In the genomic region with DNA sequence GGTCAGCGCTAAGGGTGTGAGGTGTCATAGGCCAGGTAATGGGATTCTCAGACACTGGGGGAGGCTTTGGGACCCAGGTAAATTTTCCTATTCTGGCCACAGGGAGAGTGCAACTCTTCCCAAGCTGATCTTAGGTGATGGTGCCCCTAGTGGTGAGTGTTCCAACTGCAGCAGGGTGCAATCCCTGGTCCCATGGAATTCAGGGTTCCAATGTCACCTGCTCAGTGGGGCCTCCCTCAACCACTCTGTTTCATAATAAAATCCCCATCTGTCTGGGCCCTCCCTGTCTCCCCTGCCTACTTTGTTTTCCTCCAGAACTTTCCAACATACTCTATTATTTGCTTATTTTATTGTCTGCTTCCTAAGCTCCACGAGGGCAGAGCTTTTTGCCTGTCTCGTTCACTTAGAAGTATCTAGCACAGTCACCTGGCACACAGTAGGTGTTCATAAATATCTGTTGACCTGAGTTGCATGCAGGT, we compare ENCODE assay signal across 8 cellular contexts. TPM values are rescaled to one million over a fixed set of nuclear protein-coding genes. Genes with fewer than 3 reads are reported as not detected.
DNase-seq lines count a peak whose midpoint lies in the region; ATAC-seq, FAIRE-seq and TF ChIP-seq lines count a peak whose summit lies in the region.
"Had no signal": no experiment of that assay in that cellular context is flagged by ENCODE, and none has a peak within 500 bp of the region (broad histone marks: within the 10 kb centered on the region; RNA-seq: fewer than 3 reads in every experiment).

No MANE protein-coding gene starts in this region.

- H3K27me3 ChIP-seq in KMS-11 (ENCODE audit: insufficient read depth, low read depth) (no peaks in the 10 kb centered on the region), H1 (replicated peaks in 1 of 4; ENCODE audit: control insufficient read depth in 3 of 4, extremely low read depth in 1 of 4, insufficient read depth in 3 of 4, low read length in 3 of 4) (no peaks in the 10 kb centered on the region), stomach (peaks cover 0 to 9% (median 0%) of the 10 kb centered on the region in 3 donors)

- no peak for TF ChIP-seq POLR2A in H1 (IDR thresholded peaks at IDR 0.05; ENCODE audit: control extremely low read depth in 1 of 2, low read depth in 2 of 2, low read length in 2 of 2)
- no peak for TF ChIP-seq POLR2A in stomach (IDR thresholded peaks at IDR 0.05)

- CTCF ChIA-PET in H1 (lab: Charles Lee; ENCODE audit: partially characterized antibody) = interaction anchor here (0.6 to 6.0 kb wide), 36 partner anchors 8 to 308 kb away, joined by 3 to 66 read pairs (median 4); no protein-coding TSS in a partner anchor

- no peak overlapping the region for H3K18ac ChIP-seq in H1 (ENCODE audit: extremely low read depth, low read length)

- H2BK120ac ChIP-seq in H1 (replicated peaks; ENCODE audit: low read depth, low read length) = no peak overlapping the region

- no peak overlapping the region for H3K4ac ChIP-seq in H1 (replicated peaks; ENCODE audit: insufficient read length, low read depth, low read length)

- no peak overlapping the region for H2AFZ ChIP-seq in KMS-11 (ENCODE audit: low read depth)
- no peak overlapping the region for H2AFZ ChIP-seq in H1 (ENCODE audit: low read length)

- H3K4me3 Mint-ChIP-seq in naive thymus-derived CD8-positive, alpha-beta T cell = peak overlapping the region in 1 of 10 donors; percentile 0
- H3K4me3 Mint-ChIP-seq: dendritic cell treated with granulocyte-macrophage colony-stimulating factor and Interleukin-4, amounts not matched to agents 40 ng/mL and 50 ng/mL, for 4 days had no signal

- peaks cover 13% of the 10 kb centered on the region; the same call in 1 of the 2 replicates for H3K23me2 ChIP-seq in H1 (ENCODE audit: low read depth, low read length)

- no peak overlapping the region for H2BK12ac ChIP-seq in H1 (ENCODE audit: low read depth, low read length)

- DNase-seq in activated CD4-positive, alpha-beta T cell treated with anti-CD3 and anti-CD28 coated beads, Interleukin-2, amount 50 U/mL, for 24 hours (ENCODE audit: low read depth in 1 of 2, low spot score in 1 of 2) = peak; percentile 32 to 40
- DNase-seq in H1 (ENCODE audit: low read depth in 1 of 2, low spot score in 2 of 2) (peak; percentile 73 to 97), stomach (peak; percentile 65)
- peak in 9 of 10 donors; percentile 27 to 68 (median 38) for DNase-seq in naive thymus-derived CD8-positive, alpha-beta T cell

- H3K56ac ChIP-seq in H1 (replicated peaks; ENCODE audit: insufficient read length, low read depth, low read length) = no peak overlapping the region

- no peak overlapping the region for H3K4me3 ChIP-seq in KMS-11 (IDR thresholded peaks at IDR 0.05; ENCODE audit: insufficient read depth, low read depth, low read length)
- no peak overlapping the region for H3K4me3 ChIP-seq in H1 (ENCODE audit: extremely low read depth in 1 of 4, insufficient read depth in 2 of 4, low read depth in 3 of 4, low read length in 4 of 4)
- no peak overlapping the region for H3K4me3 ChIP-seq in stomach

- H4K8ac ChIP-seq in H1 (ENCODE audit: extremely low read depth, insufficient read depth, low read length) = no peak overlapping the region

- H2AK5ac ChIP-seq in H1 (ENCODE audit: low read depth, low read length) = no peak overlapping the region

- H3K4me1 ChIP-seq in KMS-11 (ENCODE audit: low read depth, poor library complexity, severe bottlenecking) = peaks cover 20% of the 10 kb centered on the region
- H3K4me1 ChIP-seq in H1 (replicated peaks in 1 of 4; ENCODE audit: control insufficient read depth in 3 of 4, insufficient read depth in 4 of 4, low read length in 3 of 4) = peaks cover 0 to 6% (median 3%) of the 10 kb centered on the region in 4 experiments; a peak in 6 of 7 replicates
- peaks cover 8 to 28% (median 22%) of the 10 kb centered on the region in 4 donors for H3K4me1 ChIP-seq in stomach

- H3K4me2 ChIP-seq in KMS-11 = peak overlapping the region; percentile 58; the same call in 1 of the 2 replicates
- H3K4me2 ChIP-seq in H1 (ENCODE audit: insufficient read depth in 1 of 2, low read depth in 2 of 2, low read length in 2 of 2) = no peak overlapping the region

- H3K9me3 Mint-ChIP-seq in naive thymus-derived CD8-positive, alpha-beta T cell = peaks cover 0 to 12% (median 0%) of the 10 kb centered on the region in 9 donors
- H3K9me3 Mint-ChIP-seq: dendritic cell treated with granulocyte-macrophage colony-stimulating factor and Interleukin-4, amounts not matched to agents 40 ng/mL and 50 ng/mL, for 4 days had no signal

- H3K27ac ChIP-seq in KMS-11 = no peak overlapping the region
- no peak overlapping the region for H3K27ac ChIP-seq in H1 (ENCODE audit: low read depth, low read length)
- no peak overlapping the region for H3K27ac ChIP-seq in stomach

- H3K14ac ChIP-seq in H1 (ENCODE audit: insufficient read length) = no peak overlapping the region

- H4K5ac ChIP-seq in H1 (ENCODE audit: insufficient read length, low read depth, low read length) = no peak overlapping the region

- WGBS in H1 (ENCODE audit: extremely low coverage in 1 of 2, insufficient coverage in 1 of 2, insufficient read length in 1 of 2, insufficient replicate concordance in 2 of 2, low coverage in 1 of 2, low lambda C conversion rate in 2 of 2, missing lambda C conversion rate in 1 of 2), 2 experiments = 62% methylated on average over 3 of the region's 3 CpGs; no CpG with 5 or more reads in 1 of the 2 experiments
- WGBS in stomach, 5 donors = 60 to 82% (median 66%) methylated on average over 3 of the region's 3 CpGs

- H3K9me3 ChIP-seq in H1 (ENCODE audit: insufficient read depth in 2 of 2, low read depth in 1 of 2, low read length in 1 of 2) (no peaks in the 10 kb centered on the region), stomach (no peaks in the 10 kb centered on the region)

- H3K23ac ChIP-seq in H1 (ENCODE audit: insufficient read length) = no peak overlapping the region

- no peak overlapping the region for H2BK5ac ChIP-seq in H1 (ENCODE audit: low read depth, low read length)

- H3K79me2 ChIP-seq in KMS-11 (ENCODE audit: insufficient read depth, low read depth) (no peaks in the 10 kb centered on the region), H1 (ENCODE audit: control insufficient read depth in 1 of 2, insufficient read depth in 2 of 2, low read length in 2 of 2) (no peaks in the 10 kb centered on the region; a peak in 1 of 4 replicates)

- peaks cover 0 to 11% (median 0%) of the 10 kb centered on the region in 5 donors for H3K27me3 Mint-ChIP-seq in naive thymus-derived CD8-positive, alpha-beta T cell

- H3K4me1 Mint-ChIP-seq in naive thymus-derived CD8-positive, alpha-beta T cell = peaks cover 0 to 7% (median 5%) of the 10 kb centered on the region in 4 donors

- H3K36me3 ChIP-seq in KMS-11 (ENCODE audit: insufficient read depth) = no peaks in the 10 kb centered on the region
- H3K36me3 ChIP-seq in H1 (ENCODE audit: control insufficient read depth in 2 of 4, insufficient read depth in 4 of 4, low read length in 3 of 4) = no peaks in the 10 kb centered on the region
- no peaks in the 10 kb centered on the region for H3K36me3 ChIP-seq in stomach

- ATAC-seq in naive thymus-derived CD8-positive, alpha-beta T cell = no peak
- no peak for ATAC-seq in HG02623 (IDR thresholded peaks at IDR 0.05; ENCODE audit: unreplicated experiment)

- no peak overlapping the region for H4K91ac ChIP-seq in H1 (replicated peaks; ENCODE audit: insufficient read length, low read length)

- H3K79me1 ChIP-seq in H1 (ENCODE audit: low read depth, low read length) = peaks cover 4% of the 10 kb centered on the region

- peak; percentile 97 for TF ChIP-seq CTCF in KMS-11 (conservative IDR thresholded peaks at IDR 0.05; ENCODE audit: low read depth, low read length)
- peak; percentile 90 to 96 (median 95) for TF ChIP-seq CTCF in H1 (IDR thresholded peaks at IDR 0.05; ENCODE audit: control extremely low read depth in 1 of 3, insufficient read depth in 1 of 3, low read depth in 1 of 3, low read length in 3 of 3)
- TF ChIP-seq CTCF in stomach (IDR thresholded peaks at IDR 0.05) = peak in 5 of 7 experiments; percentile 67 to 98 (median 91)

- no peak overlapping the region for H2BK20ac ChIP-seq in H1 (ENCODE audit: low read length)

- FAIRE-seq in G401.6 (lab: Jason Lieb, UNC) = peak; percentile 27
- peak; percentile 84 for FAIRE-seq in H1 (lab: Jason Lieb, UNC)

- POLR2A ChIA-PET in H1 (lab: Charles Lee; ENCODE audit: partially characterized antibody) = no interaction called here
- POLR2A ChIA-PET in naive thymus-derived CD8-positive, alpha-beta T cell (lab: Charles Lee) = no interaction called here

- H2BK15ac ChIP-seq in H1 (ENCODE audit: low read length) = peak overlapping the region; percentile 67; the same call in 1 of the 2 replicates

- H3K36me3 Mint-ChIP-seq in naive thymus-derived CD8-positive, alpha-beta T cell = no peaks in the 10 kb centered on the region

- intact Hi-C loops in stomach (cut with DNase I; ENCODE audit: low total_unique reads) = no loop called here

- H4K20me1 ChIP-seq in KMS-11 (ENCODE audit: insufficient read depth) = no peaks in the 10 kb centered on the region
- peaks cover 0 to 7% of the 10 kb centered on the region in 2 experiments for H4K20me1 ChIP-seq in H1 (replicated peaks in 1 of 2; ENCODE audit: control insufficient read depth in 1 of 2, insufficient read depth in 2 of 2, low read length in 2 of 2)

- H3K9ac ChIP-seq in KMS-11 (no peak overlapping the region), H1 (replicated peaks in 1 of 4; ENCODE audit: extremely low read depth in 1 of 4, low read depth in 3 of 4, low read length in 3 of 4) (no peak overlapping the region)

- TF ChIP-seq EP300 in H1 (IDR thresholded peaks at IDR 0.05; ENCODE audit: borderline replicate concordance in 1 of 2, low read depth in 2 of 2, low read length in 2 of 2) (no peak), stomach (IDR thresholded peaks at IDR 0.05) (no peak)

- peak; percentile 51 to 67 for TF ChIP-seq RAD21 in H1 (IDR thresholded peaks at IDR 0.05 in 1 of 2, conservative IDR thresholded peaks at IDR 0.05 in 1 of 2; ENCODE audit: low read depth in 2 of 2, low read length in 2 of 2)

- H3K27ac Mint-ChIP-seq in naive thymus-derived CD8-positive, alpha-beta T cell = no peak overlapping the region
- H3K27ac Mint-ChIP-seq: dendritic cell treated with granulocyte-macrophage colony-stimulating factor and Interleukin-4, amounts not matched to agents 40 ng/mL and 50 ng/mL, for 4 days had no signal

RNA-seq across cellular contexts. Expression of gene SGSM1, which starts 2.9 kb away (rescaled TPM):
- total RNA-seq in H1 (2021; fragmentation: NEBNext Ultra II Directional; extraction: Animal tissue kit (Norgen Biotek cat#: 25700)) = 5.2 and 5.4 TPM in 2 replicates
- polyA plus RNA-seq in H1 (2011; rRNA removed) (2.8 and 4.6 TPM in 2 replicates), stomach (under 1 TPM; 0.68 to 0.80 (median 0.76) TPM)
- 3.4 TPM for polyA plus RNA-seq in H1 (2011; cell fraction: cytosol; rRNA removed)
- polyA plus RNA-seq in H1 (2011; cell fraction: nucleus; rRNA removed) = 9.2 TPM
- polyA plus RNA-seq in H1 (2012, experiment 1 of 2) = 3.1 to 3.7 TPM (median 3.3 TPM) in 4 replicates
- polyA plus RNA-seq in H1 (2012, experiment 2 of 2) = 5.7 TPM
- 2.5 TPM for polyA plus RNA-seq in H1 (2013, experiment 1 of 2)
- 2.6 TPM for polyA plus RNA-seq in H1 (2013, experiment 2 of 2)
- 9.8 and 10.5 TPM in 2 replicates for polyA minus RNA-seq in H1 (2011; rRNA and poly(A)+ RNA removed)
- polyA minus RNA-seq in H1 (2011; cell fraction: cytosol; rRNA and poly(A)+ RNA removed) = 4.8 TPM
- 9.7 TPM for polyA minus RNA-seq in H1 (2011; cell fraction: nucleus; rRNA and poly(A)+ RNA removed)
- under 1 TPM; 0.70 to 0.82 TPM for total RNA-seq in naive thymus-derived CD8-positive, alpha-beta T cell
- polyA plus RNA-seq in naive thymus-derived CD8-positive, alpha-beta T cell = under 1 TPM in 2 of 3 donors, not detected in 1; 0.07 to 0.32 TPM
- 1 to 10 TPM; 1.3 to 4.7 (median 4.0) TPM for total RNA-seq in stomach

RNA-seq across cellular contexts. Expression of gene PIWIL3, which starts 28.6 kb away (rescaled TPM):
- total RNA-seq in H1 (2021; fragmentation: NEBNext Ultra II Directional; extraction: Animal tissue kit (Norgen Biotek cat#: 25700)) = 0.33 and 0.34 TPM in 2 replicates
- 0.03 and 0.09 TPM in 2 replicates for polyA plus RNA-seq in H1 (2011; rRNA removed)
- polyA plus RNA-seq in H1 (2011; cell fraction: cytosol; rRNA removed) = 0.17 TPM
- polyA plus RNA-seq in H1 (2011; cell fraction: nucleus; rRNA removed) = 0.09 TPM
- polyA plus RNA-seq in H1 (2012, experiment 1 of 2) = 0.07 to 0.18 TPM (median 0.10 TPM) in 3 of 4 replicates, not detected in the other
- polyA plus RNA-seq in H1 (2012, experiment 2 of 2) = not detected
- 0.08 TPM for polyA plus RNA-seq in H1 (2013, experiment 1 of 2)
- 0.11 TPM for polyA plus RNA-seq in H1 (2013, experiment 2 of 2)
- polyA minus RNA-seq in H1 (2011; rRNA and poly(A)+ RNA removed) = 0.32 TPM in 1 of 2 replicates, not detected in the other
- not detected for polyA minus RNA-seq in H1 (2011; cell fraction: cytosol; rRNA and poly(A)+ RNA removed)
- polyA minus RNA-seq in H1 (2011; cell fraction: nucleus; rRNA and poly(A)+ RNA removed) = 0.20 TPM
- total RNA-seq in naive thymus-derived CD8-positive, alpha-beta T cell = not detected
- not detected for polyA plus RNA-seq in naive thymus-derived CD8-positive, alpha-beta T cell
- total RNA-seq in stomach = not detected
- polyA plus RNA-seq in stomach = not detected
